In the genomic region with DNA sequence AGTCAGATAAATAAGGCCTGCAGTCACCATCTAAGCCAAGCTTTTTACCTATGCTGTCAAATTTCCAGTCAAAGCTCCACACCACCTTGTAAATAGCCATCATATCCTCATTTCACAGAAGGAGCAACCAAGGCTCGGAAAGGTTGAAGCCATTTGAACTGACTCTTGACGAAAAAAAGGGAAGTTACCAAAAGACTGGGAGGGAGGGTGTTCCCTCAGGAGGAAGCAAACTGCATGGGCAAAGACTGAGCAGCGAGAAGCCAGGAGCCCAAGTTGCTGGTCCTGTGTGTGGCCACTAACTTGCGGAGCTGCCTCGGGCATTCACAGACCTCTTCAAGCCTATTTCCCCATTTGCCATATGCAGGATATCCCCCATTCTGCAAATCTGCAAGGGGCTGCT, we compare ENCODE assay signal across 19 cellular contexts.
"Had no signal": no experiment of that assay in that cellular context is flagged by ENCODE, and none has a peak within 500 bp of the region (broad histone marks: within the 10 kb centered on the region; RNA-seq: fewer than 3 reads in every experiment).

No MANE protein-coding gene starts in this region.

- H3K9me3 Mint-ChIP-seq: activated CD4-positive, alpha-beta T cell treated with anti-CD3 and anti-CD28 coated beads, Interleukin-2, amount 10 ng/mL, durations not matched to agents 24 days and 14 days; activated naive CD4-positive, alpha-beta T cell treated with anti-CD3 and anti-CD28 coated beads for 36 hours; activated T-helper 17 cell treated with anti-CD3 and anti-CD28 coated beads, Interleukin-2, amount 50 U/mL, for 72 hours; natural killer cell treated with Interleukin-12 subunit alpha and Interleukin-12 subunit beta and Interleukin-15 and Interleukin-18, amount 100 ng/mL, for 72 hours; T-helper 2 cell treated with Interferon-gamma antibody and Interleukin-4, amounts not matched to agents 5 μg/mL and 100 μg/mL, for 36 hours had no signal

- DNase-seq: activated CD4-positive, alpha-beta T cell treated with anti-CD3 and anti-CD28 coated beads, Interleukin-2, amount 10 ng/mL, durations not matched to agents 24 days and 14 days; activated CD8-positive, alpha-beta memory T cell treated with anti-CD3 and anti-CD28 coated beads for 24 hours; activated naive CD4-positive, alpha-beta T cell treated with anti-CD3 and anti-CD28 coated beads for 36 hours; effector CD8-positive, alpha-beta T cell; gastrocnemius medialis; heart right ventricle; islet precursor cell; mesenchymal stem cell; nucleus accumbens; right lobe of liver; stimulated activated CD4-positive, alpha-beta T cell treated with anti-CD3 and anti-CD28 coated beads, Interleukin-2, amount 100 ng/mL, for 24 hours; stimulated activated naive CD4-positive, alpha-beta T cell; substantia nigra; trophoblast cell had no signal

- H3K27ac Mint-ChIP-seq: activated CD4-positive, alpha-beta T cell treated with anti-CD3 and anti-CD28 coated beads, Interleukin-2, amount 10 ng/mL, durations not matched to agents 24 days and 14 days; activated naive CD4-positive, alpha-beta T cell treated with anti-CD3 and anti-CD28 coated beads for 36 hours; activated T-helper 17 cell treated with anti-CD3 and anti-CD28 coated beads, Interleukin-2, amount 50 U/mL, for 72 hours; natural killer cell treated with Interleukin-12 subunit alpha and Interleukin-12 subunit beta and Interleukin-15 and Interleukin-18, amount 100 ng/mL, for 72 hours; progenitor cell of endocrine pancreas; T-helper 2 cell treated with Interferon-gamma antibody and Interleukin-4, amounts not matched to agents 5 μg/mL and 100 μg/mL, for 36 hours had no signal

- H3K36me3 ChIP-seq: gastrocnemius medialis, right lobe of liver had no signal

- H3K36me3 Mint-ChIP-seq: natural killer cell treated with Interleukin-12 subunit alpha and Interleukin-12 subunit beta and Interleukin-15 and Interleukin-18, amount 100 ng/mL, for 72 hours had no signal

- H3K27me3 Mint-ChIP-seq: activated T-helper 17 cell treated with anti-CD3 and anti-CD28 coated beads, Interleukin-2, amount 50 U/mL, for 72 hours; natural killer cell treated with Interleukin-12 subunit alpha and Interleukin-12 subunit beta and Interleukin-15 and Interleukin-18, amount 100 ng/mL, for 72 hours had no signal

- H3K4me3 Mint-ChIP-seq: activated CD4-positive, alpha-beta T cell treated with anti-CD3 and anti-CD28 coated beads, Interleukin-2, amount 10 ng/mL, durations not matched to agents 24 days and 14 days; activated naive CD4-positive, alpha-beta T cell treated with anti-CD3 and anti-CD28 coated beads for 36 hours; activated T-helper 17 cell treated with anti-CD3 and anti-CD28 coated beads, Interleukin-2, amount 50 U/mL, for 72 hours; natural killer cell treated with Interleukin-12 subunit alpha and Interleukin-12 subunit beta and Interleukin-15 and Interleukin-18, amount 100 ng/mL, for 72 hours; T-helper 2 cell treated with Interferon-gamma antibody and Interleukin-4, amounts not matched to agents 5 μg/mL and 100 μg/mL, for 36 hours had no signal

- H3K27me3 ChIP-seq: gastrocnemius medialis, heart right ventricle, right lobe of liver had no signal

- H3K4me3 ChIP-seq: coronary artery, gastrocnemius medialis, heart right ventricle, right lobe of liver had no signal

- H3K9me3 ChIP-seq: gastrocnemius medialis, heart right ventricle, right lobe of liver had no signal

- H3K4me1 ChIP-seq: right lobe of liver had no signal

- H3K27ac ChIP-seq: coronary artery, gastrocnemius medialis, heart right ventricle, right lobe of liver had no signal
